Comparison of ENCODE assay signal across 9 cellular contexts in the genomic region with DNA sequence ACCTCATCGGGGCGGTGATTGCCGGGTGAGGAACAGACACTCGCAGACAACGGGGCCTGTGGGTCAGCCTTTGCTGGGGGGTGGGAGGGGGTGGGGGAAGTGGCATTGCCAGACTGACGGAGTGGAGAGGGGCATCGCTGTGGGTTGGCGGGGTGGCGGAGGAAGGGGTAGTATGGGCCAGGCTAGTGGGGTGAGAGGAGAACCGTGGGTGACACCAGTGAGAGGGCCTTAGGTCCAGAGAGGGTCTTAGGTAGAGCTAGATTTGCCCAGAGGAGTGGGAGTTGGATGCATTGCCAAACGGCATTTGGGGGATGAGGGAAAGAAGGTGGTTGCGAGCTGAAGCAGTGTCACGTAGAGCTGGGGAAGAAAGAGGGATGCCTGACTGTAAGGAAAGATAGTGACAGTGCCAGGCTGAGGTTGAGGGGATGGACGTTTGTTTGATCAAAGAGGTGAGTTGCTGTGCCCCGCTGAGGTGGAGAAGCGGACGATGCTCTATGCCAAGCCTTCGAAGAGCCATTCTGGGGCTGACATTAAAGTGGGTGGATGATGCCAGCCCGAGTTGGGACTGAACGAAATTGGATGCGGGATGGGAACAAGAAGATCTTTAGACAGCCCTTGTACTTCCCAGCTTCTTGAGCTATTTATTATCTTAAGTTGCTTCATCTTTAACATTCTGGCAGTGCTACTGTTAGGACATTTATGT. TPM values are rescaled to one million over a fixed set of nuclear protein-coding genes. Genes with fewer than 3 reads are reported as not detected.
DNase-seq lines count a peak whose midpoint lies in the region; ATAC-seq lines count a peak whose summit lies in the region.
"Had no signal": no experiment of that assay in that cellular context is flagged by ENCODE, and none has a peak within 500 bp of the region (broad histone marks: within the 10 kb centered on the region; RNA-seq: fewer than 3 reads in every experiment).

No MANE protein-coding gene starts in this region.

- H3K4me1 Mint-ChIP-seq in activated CD8-positive, alpha-beta T cell treated with anti-CD3 and anti-CD28 coated beads, Interleukin-2, amount 10 ng/mL, durations not matched to agents 7 days and 5 days (ENCODE audit: low read depth): peaks cover 57% of the 10 kb centered on the region
- H3K4me1 Mint-ChIP-seq in stimulated activated memory B cell treated with anti-CD40 and anti-IgM and Interleukin-4, amounts not matched to agents 10 μg/mL and 1 μg/mL and 100 μg/mL, for 72 hours: peaks cover 53% of the 10 kb centered on the region

- peaks cover 35% of the 10 kb centered on the region for H3K36me3 Mint-ChIP-seq in activated CD8-positive, alpha-beta T cell treated with anti-CD3 and anti-CD28 coated beads, Interleukin-2, amount 10 ng/mL, durations not matched to agents 7 days and 5 days (ENCODE audit: low read depth)
- H3K36me3 Mint-ChIP-seq in stimulated activated memory B cell treated with anti-CD40 and anti-IgM and Interleukin-4, amounts not matched to agents 10 μg/mL and 1 μg/mL and 100 μg/mL, for 72 hours: no peaks in the 10 kb centered on the region

- DNase-seq in NCI-H146 (lab: John Stamatoyannopoulos, UW): peak; percentile 42
- no peak for DNase-seq in NCI-H146 treated with DMSO at 0.1 percent for 48 hours (lab: John Stamatoyannopoulos, UW; ENCODE audit: unreplicated experiment)
- DNase-seq in activated CD8-positive, alpha-beta T cell treated with anti-CD3 and anti-CD28 coated beads, Interleukin-2, amount 10 ng/mL, durations not matched to agents 7 days and 5 days: no peak
- no peak for DNase-seq in GM03348 (ENCODE audit: low spot score)
- DNase-seq in stimulated activated CD4-positive, alpha-beta T cell treated with anti-CD3 and anti-CD28 coated beads, Interleukin-12 subunit alpha, Interleukin-12 subunit beta, amount 100 ng/mL, for 4 hours: no peak

- H3K27me3 Mint-ChIP-seq in activated CD8-positive, alpha-beta T cell treated with anti-CD3 and anti-CD28 coated beads, Interleukin-2, amount 10 ng/mL, durations not matched to agents 7 days and 5 days (ENCODE audit: low read depth): no peaks in the 10 kb centered on the region
- no peaks in the 10 kb centered on the region for H3K27me3 Mint-ChIP-seq in stimulated activated memory B cell treated with anti-CD40 and anti-IgM and Interleukin-4, amounts not matched to agents 10 μg/mL and 1 μg/mL and 100 μg/mL, for 72 hours

- no peaks in the 10 kb centered on the region for H3K9me3 Mint-ChIP-seq in activated CD8-positive, alpha-beta T cell treated with anti-CD3 and anti-CD28 coated beads, Interleukin-2, amount 10 ng/mL, durations not matched to agents 7 days and 5 days (ENCODE audit: insufficient read depth)
- no peaks in the 10 kb centered on the region for H3K9me3 Mint-ChIP-seq in stimulated activated memory B cell treated with anti-CD40 and anti-IgM and Interleukin-4, amounts not matched to agents 10 μg/mL and 1 μg/mL and 100 μg/mL, for 72 hours

- peak overlapping the region; percentile 75 for H3K4me3 ChIP-seq in iPS-11a (ENCODE audit: low read depth, low read length)

- CTCF ChIA-PET in activated CD8-positive, alpha-beta T cell treated with anti-CD3 and anti-CD28 coated beads, Interleukin-2, amount 10 ng/mL, durations not matched to agents 7 days and 5 days (lab: Charles Lee): interaction anchor here (0.7 to 7.5 kb wide), 12 partner anchors 10 to 633 kb away, joined by 3 to 78 read pairs (median 4); partner anchors contain the start of genes AHSG, EIF4A2 and TRA2B

- POLR2A ChIA-PET in activated CD8-positive, alpha-beta T cell treated with anti-CD3 and anti-CD28 coated beads, Interleukin-2, amount 10 ng/mL, durations not matched to agents 7 days and 5 days (lab: Charles Lee): interaction anchor here (0.6 to 6.5 kb wide), 13 partner anchors 8 to 628 kb away, joined by 3 to 68 read pairs (median 7); partner anchors contain the start of genes EIF4A2, RFC4 and RPL39L

- ATAC-seq in activated CD8-positive, alpha-beta T cell treated with anti-CD3 and anti-CD28 coated beads, Interleukin-2, amount 10 ng/mL, durations not matched to agents 7 days and 5 days: no peak
- no peak for ATAC-seq in stimulated activated memory B cell treated with anti-CD40 and anti-IgM and Interleukin-4, amounts not matched to agents 10 μg/mL and 1 μg/mL and 100 μg/mL, for 72 hours
- no peak for ATAC-seq in GM19463 (IDR thresholded peaks at IDR 0.05; ENCODE audit: unreplicated experiment)

- peak overlapping the region; percentile 99 for H3K27ac Mint-ChIP-seq in activated CD8-positive, alpha-beta T cell treated with anti-CD3 and anti-CD28 coated beads, Interleukin-2, amount 10 ng/mL, durations not matched to agents 7 days and 5 days
- H3K27ac Mint-ChIP-seq in stimulated activated memory B cell treated with anti-CD40 and anti-IgM and Interleukin-4, amounts not matched to agents 10 μg/mL and 1 μg/mL and 100 μg/mL, for 72 hours: peak overlapping the region; percentile 93

- peak overlapping the region; percentile 97 for H3K4me3 Mint-ChIP-seq in activated CD8-positive, alpha-beta T cell treated with anti-CD3 and anti-CD28 coated beads, Interleukin-2, amount 10 ng/mL, durations not matched to agents 7 days and 5 days
- peak overlapping the region; percentile 94 for H3K4me3 Mint-ChIP-seq in stimulated activated memory B cell treated with anti-CD40 and anti-IgM and Interleukin-4, amounts not matched to agents 10 μg/mL and 1 μg/mL and 100 μg/mL, for 72 hours

RNA-seq across cellular contexts. Expression of gene DNAJB11, which starts 0.6 kb away (rescaled TPM):
- total RNA-seq in activated CD8-positive, alpha-beta T cell treated with anti-CD3 and anti-CD28 coated beads, Interleukin-2, amount 10 ng/mL, durations not matched to agents 7 days and 5 days: 10 to 100 TPM; 55.9 to 56.5 TPM

RNA-seq across cellular contexts. Expression of gene TBCCD1, which starts 4.0 kb away (rescaled TPM):
- total RNA-seq in activated CD8-positive, alpha-beta T cell treated with anti-CD3 and anti-CD28 coated beads, Interleukin-2, amount 10 ng/mL, durations not matched to agents 7 days and 5 days: 10 to 100 TPM; 19.4 to 20.1 TPM

RNA-seq across cellular contexts. Expression of gene CRYGS, which starts 26.9 kb away (rescaled TPM):
- 1 to 10 TPM; 4.6 to 5.6 TPM for total RNA-seq in activated CD8-positive, alpha-beta T cell treated with anti-CD3 and anti-CD28 coated beads, Interleukin-2, amount 10 ng/mL, durations not matched to agents 7 days and 5 days

RNA-seq across cellular contexts. Expression of gene AHSG, which starts 41.8 kb away (rescaled TPM):
- total RNA-seq in activated CD8-positive, alpha-beta T cell treated with anti-CD3 and anti-CD28 coated beads, Interleukin-2, amount 10 ng/mL, durations not matched to agents 7 days and 5 days: not detected
- total RNA-seq: RPMI7951 had no signal
